In genomic region chr10:31051703-31052102, GRCh38 we compare ENCODE assay signal across 3 cellular contexts.
TF ChIP-seq lines count a peak whose summit lies in the region.

No MANE protein-coding gene starts in this region.

TF ChIP-seq in SK-N-SH, 30 proteins besides CTCF, POLR2A, EP300 and RAD21 (continued from another document):
- TF ChIP-seq FOSL2 (IDR thresholded peaks at IDR 0.05; ENCODE audit: borderline replicate concordance, low read depth), result no peak
- no peak for TF ChIP-seq SMC3 (IDR thresholded peaks at IDR 0.05; ENCODE audit: low read depth, low read length)
- TF ChIP-seq RCOR1 (IDR thresholded peaks at IDR 0.05; ENCODE audit: low read length), result no peak
- no peak for TF ChIP-seq TEAD4 (IDR thresholded peaks at IDR 0.05; ENCODE audit: borderline replicate concordance, insufficient read depth)

TF ChIP-seq in SK-N-SH treated with all-trans-retinoic acid at 6 μM for 48 hours, 23 proteins besides CTCF, POLR2A, EP300 and RAD21:
- TF ChIP-seq PATZ1 (CRISPR knock-in tag; IDR thresholded peaks at IDR 0.05; ENCODE audit: borderline replicate concordance), result no peak
- no peak for TF ChIP-seq ZNF8 (CRISPR knock-in tag; IDR thresholded peaks at IDR 0.05)
- no peak for TF ChIP-seq ISL1 (CRISPR knock-in tag; IDR thresholded peaks at IDR 0.05)
- TF ChIP-seq TSHZ2 (CRISPR knock-in tag; IDR thresholded peaks at IDR 0.05), result no peak
- TF ChIP-seq POU6F1 (CRISPR knock-in tag; IDR thresholded peaks at IDR 0.05; ENCODE audit: borderline replicate concordance, low read depth), result no peak
- TF ChIP-seq TOX (CRISPR knock-in tag; IDR thresholded peaks at IDR 0.05; ENCODE audit: borderline replicate concordance), result no peak
- TF ChIP-seq ESRRG (CRISPR knock-in tag; IDR thresholded peaks at IDR 0.05), result no peak
- TF ChIP-seq CREB5 (CRISPR knock-in tag; IDR thresholded peaks at IDR 0.05; ENCODE audit: low read depth), result no peak
- TF ChIP-seq ZFP30 (CRISPR knock-in tag; IDR thresholded peaks at IDR 0.05), result no peak
- no peak for TF ChIP-seq GLIS3 (CRISPR knock-in tag; IDR thresholded peaks at IDR 0.05)
- TF ChIP-seq PPARA (CRISPR knock-in tag; IDR thresholded peaks at IDR 0.05; ENCODE audit: borderline replicate concordance), result no peak
- no peak for TF ChIP-seq ARNTL (CRISPR knock-in tag; IDR thresholded peaks at IDR 0.05; ENCODE audit: borderline replicate concordance, low read depth)
- no peak for TF ChIP-seq CSRNP3 (CRISPR knock-in tag; IDR thresholded peaks at IDR 0.05)
- no peak for TF ChIP-seq ZNF565 (CRISPR knock-in tag; conservative IDR thresholded peaks at IDR 0.05; ENCODE audit: low read depth)
- TF ChIP-seq BACH2 (CRISPR knock-in tag; IDR thresholded peaks at IDR 0.05; ENCODE audit: borderline replicate concordance), result no peak
TF ChIP-seq in SK-N-SH treated with all-trans-retinoic acid at 6 μM for 48 hours: peak in this region for 0.

TF ChIP-seq in GM23338, 12 proteins besides CTCF, POLR2A, EP300 and RAD21 (continued from another document):
- TF ChIP-seq ZNF462 (CRISPR knock-in tag; IDR thresholded peaks at IDR 0.05), result no peak
- no peak for TF ChIP-seq JUNB (IDR thresholded peaks at IDR 0.05; ENCODE audit: unreplicated experiment)
- no peak for TF ChIP-seq STAT1 (IDR thresholded peaks at IDR 0.05; ENCODE audit: unreplicated experiment)
